In the genomic region with DNA sequence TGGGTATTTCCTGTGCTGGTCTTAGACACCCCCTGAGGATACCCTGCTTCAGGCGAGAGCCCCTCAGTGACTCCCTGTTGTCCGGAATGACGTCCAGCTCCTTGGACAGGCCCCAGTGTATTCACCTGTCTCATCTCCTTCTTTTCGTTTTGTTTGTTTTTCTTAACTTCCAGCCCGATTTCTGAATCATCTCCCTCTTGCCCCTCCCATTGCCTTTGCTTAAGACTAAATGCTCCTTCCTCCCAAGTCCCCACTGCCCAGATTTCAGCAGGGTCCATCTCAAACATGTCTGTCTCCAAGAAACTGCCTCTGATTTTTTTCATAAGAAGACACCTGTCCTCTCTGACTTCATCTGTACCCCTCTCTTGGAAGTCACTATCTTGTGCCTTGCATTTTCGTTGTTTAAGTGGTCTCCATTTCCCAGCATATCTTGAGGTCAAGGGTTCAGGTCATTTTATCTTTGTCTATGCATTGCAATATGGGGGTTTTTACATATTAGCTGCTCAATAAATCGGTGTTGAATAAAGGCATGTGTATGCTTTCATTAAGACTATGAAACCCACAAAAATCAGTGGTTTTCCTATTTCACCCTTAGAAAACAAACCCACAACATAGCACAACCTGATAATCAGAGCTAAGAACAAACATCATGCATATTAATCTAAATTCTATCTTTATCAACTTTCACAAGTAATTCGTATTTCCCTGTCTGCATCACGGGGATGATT, we compare ENCODE assay signal across 11 cellular contexts. TPM values are rescaled to one million over a fixed set of nuclear protein-coding genes. Genes with fewer than 3 reads are reported as not detected.
DNase-seq lines count a peak whose midpoint lies in the region; ATAC-seq, FAIRE-seq and TF ChIP-seq lines count a peak whose summit lies in the region.
"Had no signal": no experiment of that assay in that cellular context is flagged by ENCODE, and none has a peak within 500 bp of the region (broad histone marks: within the 10 kb centered on the region; RNA-seq: fewer than 3 reads in every experiment).

No MANE protein-coding gene starts in this region.

- H3K4me2 ChIP-seq in GM23248 (ENCODE audit: unreplicated experiment) = no peak overlapping the region
- no peak overlapping the region for H3K4me2 ChIP-seq in HepG2 (ENCODE audit: low read depth, low read length)

- POLR2A ChIA-PET in HepG2 (lab: Yijun Ruan, JAX) = no interaction called here

- intact Hi-C loops in HepG2 (cut with micrococcal nuclease; ENCODE audit: unreplicated experiment) = no loop called here

- no peak for TF ChIP-seq EP300 in HepG2 (IDR thresholded peaks at IDR 0.05; ENCODE audit: low read depth in 2 of 2, low read length in 2 of 2)
- no peak for TF ChIP-seq EP300 in HepG2 (CRISPR knock-in tag; IDR thresholded peaks at IDR 0.05; ENCODE audit: borderline replicate concordance)

- DNase-seq in immature natural killer cell (no peak), GM23248 (no peak), brain microvascular endothelial cell (no peak), NCI-H1092 treated with DMSO at 0.1 percent for 48 hours (lab: John Stamatoyannopoulos, UW) (no peak), HepG2 (ENCODE audit: low spot score) (no peak)
- DNase-seq: caudate nucleus, NCI-H345 had no signal

- H3K27ac ChIP-seq in GM23248 (no peak overlapping the region), brain microvascular endothelial cell (no peak overlapping the region), HepG2 (ENCODE audit: extremely low read length, insufficient read depth, low read length) (no peak overlapping the region)

- 48 to 52% methylated on average over 9 of the region's 9 CpGs for WGBS in GM23248 (ENCODE audit: low coverage in 1 of 2, low lambda C conversion rate in 2 of 2, missing lambda C conversion rate in 2 of 2), 2 experiments
- WGBS in HepG2 (ENCODE audit: low lambda C conversion rate) = 46% methylated on average over 9 of the region's 9 CpGs

- H3K9me2 ChIP-seq in GM23248 (ENCODE audit: insufficient read depth) = no peaks in the 10 kb centered on the region

- TF ChIP-seq CTCF in brain microvascular endothelial cell (IDR thresholded peaks at IDR 0.05; ENCODE audit: low read depth, low read length, missing control alignments) (no peak), HepG2 (CRISPR knock-in tag; IDR thresholded peaks at IDR 0.05) (no peak)

- CTCF ChIA-PET in HepG2 (lab: Yijun Ruan, JAX; ENCODE audit: low intra/inter-chr PET ratio, low total read pairs) = no interaction called here

- BruUV-seq in HepG2 (replicated peaks; lab: Mats Ljungman, UMichigan) = no TSS peak

- FAIRE-seq in HepG2 (lab: Jason Lieb, UNC) = no peak
- FAIRE-seq: D721Med had no signal

- peaks cover 0 to 6% (median 4%) of the 10 kb centered on the region in 3 donors for H3K27me3 Mint-ChIP-seq in immature natural killer cell (ENCODE audit: low read depth in 3 of 3)

- H3K36me3 Mint-ChIP-seq in immature natural killer cell = peaks cover 9 to 17% (median 10%) of the 10 kb centered on the region in 3 donors

- peaks cover 16 to 20% of the 10 kb centered on the region in 2 donors for H3K4me1 Mint-ChIP-seq in immature natural killer cell

- H3K79me2 ChIP-seq in GM23248 (ENCODE audit: insufficient read depth) (no peaks in the 10 kb centered on the region), HepG2 (ENCODE audit: insufficient read depth, low read length) (no peaks in the 10 kb centered on the region)

- H3K9ac ChIP-seq in GM23248 (no peak overlapping the region), HepG2 (ENCODE audit: insufficient read depth, low read depth, low read length) (no peak overlapping the region)

- ATAC-seq in GM18873 (IDR thresholded peaks at IDR 0.05; ENCODE audit: low FRiP score, unreplicated experiment) = peak; percentile 12
- ATAC-seq in GM21619 (IDR thresholded peaks at IDR 0.05; ENCODE audit: unreplicated experiment) = peak; percentile 41
- ATAC-seq in HG03280 (IDR thresholded peaks at IDR 0.05; ENCODE audit: unreplicated experiment) = peak; percentile 41
- ATAC-seq in HepG2 = no peak

- H3K36me3 ChIP-seq in GM23248 (ENCODE audit: low read depth) (no peaks in the 10 kb centered on the region), brain microvascular endothelial cell (replicated peaks) (no peaks in the 10 kb centered on the region), HepG2 (replicated peaks in 1 of 2; ENCODE audit: control insufficient read depth in 1 of 2, insufficient read depth in 2 of 2, low read length in 2 of 2) (no peaks in the 10 kb centered on the region)

- peak overlapping the region in 2 of 6 donors; percentile 26 to 40 for H3K27ac Mint-ChIP-seq in immature natural killer cell

- H2AFZ ChIP-seq in GM23248 (no peak overlapping the region), HepG2 (ENCODE audit: low read length) (no peak overlapping the region)

- peak overlapping the region in 3 of 5 donors; percentile 10 to 52 (median 31) for H3K4me3 Mint-ChIP-seq in immature natural killer cell

- no peaks in the 10 kb centered on the region for H3K9me3 Mint-ChIP-seq in immature natural killer cell

- TF ChIP-seq POLR2A in HepG2 (IDR thresholded peaks at IDR 0.05; ENCODE audit: insufficient read depth in 1 of 2, low read depth in 2 of 2, low read length in 2 of 2) = no peak

- H3K27me3 ChIP-seq in GM23248 (replicated peaks; ENCODE audit: insufficient read depth) = 0 out of 2 replicates have a peak, but pooled peaks cover 4% of the 10 kb centered on the region
- H3K27me3 ChIP-seq in brain microvascular endothelial cell (replicated peaks) = no peaks in the 10 kb centered on the region
- H3K27me3 ChIP-seq in HepG2 (ENCODE audit: control insufficient read depth in 1 of 2, insufficient read depth in 2 of 2, low read length in 2 of 2) = no peaks in the 10 kb centered on the region; a peak in 1 of 5 replicates

- no peak for TF ChIP-seq RAD21 in HepG2 (CRISPR knock-in tag; IDR thresholded peaks at IDR 0.05)

- H3K9me3 ChIP-seq in GM23248 (ENCODE audit: low read depth) (no peaks in the 10 kb centered on the region), HepG2 (ENCODE audit: low read length) (no peaks in the 10 kb centered on the region)

- no peaks in the 10 kb centered on the region for H3K4me1 ChIP-seq in GM23248 (ENCODE audit: insufficient read depth)
- H3K4me1 ChIP-seq in HepG2 (ENCODE audit: insufficient read depth, low read length) = no peaks in the 10 kb centered on the region

- H3F3A ChIP-seq in GM23248 (ENCODE audit: insufficient read depth) = no peaks in the 10 kb centered on the region

- in situ Hi-C loops in GM23248 (cut with MboI) = no loop called here
- in situ Hi-C loops in brain microvascular endothelial cell (cut with HindIII; ENCODE audit: low pct_ligation_motif_present, low sequenced_read_pairs) = no loop called here
- in situ Hi-C loops in HepG2 (cut with HindIII; ENCODE audit: extremely low pct_ligation_motif_present, low pct_unique_long_range_greater_than_20kb) = no loop called here

- H4K20me1 ChIP-seq in GM23248 (ENCODE audit: insufficient read depth) (no peaks in the 10 kb centered on the region), HepG2 (ENCODE audit: insufficient read depth, low read length) (no peaks in the 10 kb centered on the region)

- H3K4me3 ChIP-seq in GM23248 = no peak overlapping the region
- no peak overlapping the region for H3K4me3 ChIP-seq in brain microvascular endothelial cell (ENCODE audit: low read depth, low read length)
- H3K4me3 ChIP-seq in HepG2 (replicated peaks in 1 of 3; ENCODE audit: insufficient read depth in 1 of 3, low read depth in 2 of 3, low read length in 3 of 3) = no peak overlapping the region

TF ChIP-seq in HepG2, 621 proteins besides CTCF, POLR2A, EP300 and RAD21:
- no peak for TF ChIP-seq DMAP1 (CRISPR knock-in tag; IDR thresholded peaks at IDR 0.05)
- TF ChIP-seq ZNF891 (CRISPR knock-in tag; IDR thresholded peaks at IDR 0.05) = no peak

RNA-seq across cellular contexts. Expression of a gene that starts 58.4 kb away (rescaled TPM):
- polyA plus RNA-seq in immature natural killer cell (10 to 100 TPM; 24.9 to 43.6 (median 26.6) TPM), GM23248 (2016; fragmentation: Nextera tagmentation; extraction: Ambion mirVana) (43.3 and 46.2 TPM in 2 replicates), HepG2 (2011; rRNA removed) (139 and 185 TPM in 2 replicates)
- 62.1 and 68.6 TPM in 2 replicates for total RNA-seq in GM23248 (2014; rRNA removed; shearing (Covaris generic))
- total RNA-seq in HepG2 (2016; rRNA removed; fragmentation: Illumina TruSeq; extraction: Trizol) = 29.3 and 42.1 TPM in 2 replicates
- 8.7 and 9.3 TPM in 2 replicates for total RNA-seq in HepG2 (2016; cell fraction: cytosol; rRNA removed; fragmentation: Illumina TruSeq; extraction: Trizol; ENCODE audit: low read depth)
- 33.2 and 42.9 TPM in 2 replicates for total RNA-seq in HepG2 (2016; cell fraction: insoluble cytoplasmic fraction; rRNA removed; fragmentation: Illumina TruSeq; extraction: Trizol)
- total RNA-seq in HepG2 (2016; cell fraction: membrane; rRNA removed; fragmentation: Illumina TruSeq; extraction: Trizol) = 9.5 and 12.0 TPM in 2 replicates
- 34.9 and 35.8 TPM in 2 replicates for total RNA-seq in HepG2 (2016; cell fraction: nucleus; rRNA removed; fragmentation: Illumina TruSeq; extraction: Trizol)
- polyA plus RNA-seq in HepG2 (2011; cell fraction: cytosol; rRNA removed) = 73.1 and 90.2 TPM in 2 replicates
- 364 and 373 TPM in 2 replicates for polyA plus RNA-seq in HepG2 (2011; cell fraction: nucleus; rRNA removed)
- polyA plus RNA-seq in HepG2 (2012) = 85.0 and 141 TPM in 2 replicates
- 3.5 and 4.0 TPM in 2 replicates for polyA plus RNA-seq in HepG2 (2016; cell fraction: cytosol; fragmentation: Illumina TruSeq; extraction: Trizol; ENCODE audit: low read depth)
- 37.9 and 40.2 TPM in 2 replicates for polyA plus RNA-seq in HepG2 (2016; cell fraction: insoluble cytoplasmic fraction; fragmentation: Illumina TruSeq; extraction: Trizol; ENCODE audit: low read depth)
- 5.3 and 7.0 TPM in 2 replicates for polyA plus RNA-seq in HepG2 (2016; cell fraction: membrane; fragmentation: Illumina TruSeq; extraction: Trizol; ENCODE audit: low read depth)
- polyA plus RNA-seq in HepG2 (2016; cell fraction: nucleus; fragmentation: Illumina TruSeq; extraction: Trizol; ENCODE audit: insufficient read depth, low read depth) = 40.4 and 41.7 TPM in 2 replicates
- polyA minus RNA-seq in HepG2 (2011; rRNA and poly(A)+ RNA removed; ENCODE audit: low replicate concordance) = 0.05 and 121 TPM in 2 replicates
- 79.2 and 81.2 TPM in 2 replicates for polyA minus RNA-seq in HepG2 (2011; cell fraction: cytosol; rRNA and poly(A)+ RNA removed)
- 325 and 368 TPM in 2 replicates for polyA minus RNA-seq in HepG2 (2011; cell fraction: nucleus; rRNA and poly(A)+ RNA removed)
